ENCODE assay signal across 1 cellular context in genomic region chr20:47360207-47360488, GRCh38.
TF ChIP-seq lines count a peak whose summit lies in the region.

No MANE protein-coding gene starts in this region.

TF ChIP-seq in A549, 52 proteins besides CTCF, POLR2A, EP300 and RAD21 (continued from another document):
- TF ChIP-seq REST (IDR thresholded peaks at IDR 0.05) (no peak), BCL3 (IDR thresholded peaks at IDR 0.05) (peak; percentile 64; the same call in 2 of the 3 replicates), CEBPB (IDR thresholded peaks at IDR 0.05) (peak; percentile 93 to 96), PHF8 (IDR thresholded peaks at IDR 0.05; ENCODE audit: borderline replicate concordance, low read depth) (no peak), SMC3 (IDR thresholded peaks at IDR 0.05) (peak; percentile 32; the same call in 1 of the 3 replicates), ZC3H11A (IDR thresholded peaks at IDR 0.05) (no peak), NPAS2 (CRISPR knock-in tag; IDR thresholded peaks at IDR 0.05; ENCODE audit: borderline replicate concordance) (no peak), MAFK (IDR thresholded peaks at IDR 0.05; ENCODE audit: partially characterized antibody) (no peak), MAX (IDR thresholded peaks at IDR 0.05) (no peak; the same call in 1 of the 2 replicates), ELK1 (IDR thresholded peaks at IDR 0.05; ENCODE audit: low read depth, low read length) (no peak)
TF ChIP-seq in A549: peak in this region for 16.
